8 cellular contexts compared by ENCODE assay signal in genomic region chr12:1605129-1606020, GRCh38. TPM values are rescaled to one million over a fixed set of nuclear protein-coding genes. Genes with fewer than 3 reads are reported as not detected.
DNase-seq lines count a peak whose midpoint lies in the region; ATAC-seq lines count a peak whose summit lies in the region.

No MANE protein-coding gene starts in this region.

- peak; percentile 49 for DNase-seq in NCI-H2227 (lab: John Stamatoyannopoulos, UW; ENCODE audit: unreplicated experiment)
- no peak for DNase-seq in NCI-H2227 treated with DMSO at 0.1 percent for 48 hours (lab: John Stamatoyannopoulos, UW)
- DNase-seq in NCI-H460 (ENCODE audit: extremely low read depth, low read depth) = peak; percentile 83
- DNase-seq in activated CD4-positive, alpha-beta T cell treated with anti-CD3 and anti-CD28 coated beads for 48 hours = peak; percentile 60
- DNase-seq in dermis microvascular lymphatic vessel endothelial cell (ENCODE audit: low read depth in 2 of 2) = peak; percentile 73 to 82
- DNase-seq in left lobe of liver (ENCODE audit: low spot score) = peak; percentile 78
- peak; percentile 26 to 55 for DNase-seq in stimulated activated CD4-positive, alpha-beta T cell treated with anti-CD3 and anti-CD28 coated beads, Interleukin-4, amount 100 ng/mL, for 4 hours

- ATAC-seq in HG03103 (IDR thresholded peaks at IDR 0.05; ENCODE audit: low read depth, unreplicated experiment) (peak; percentile 19), left lobe of liver (peak; percentile 82)

RNA-seq across cellular contexts. Expression of gene FBXL14, which starts 11.0 kb away (rescaled TPM):
- total RNA-seq in NCI-H460 (2014; rRNA removed; shearing (Covaris generic)) = 15.1 and 20.0 TPM in 2 replicates
- 15.3 and 18.9 TPM in 2 replicates for polyA plus RNA-seq in NCI-H460 (2014; cell fraction: nucleus; rRNA removed)
- total RNA-seq in dermis microvascular lymphatic vessel endothelial cell (10.9 and 18.3 TPM in 2 replicates), left lobe of liver (7.3 TPM)

RNA-seq across cellular contexts. Expression of gene WNT5B, which starts 23.7 kb away (rescaled TPM):
- 3.3 and 7.6 TPM in 2 replicates for total RNA-seq in NCI-H460 (2014; rRNA removed; shearing (Covaris generic))
- 9.2 and 13.9 TPM in 2 replicates for polyA plus RNA-seq in NCI-H460 (2014; cell fraction: nucleus; rRNA removed)
- total RNA-seq in dermis microvascular lymphatic vessel endothelial cell (0.13 and 0.51 TPM in 2 replicates), left lobe of liver (4.2 TPM)
